Comparison of ENCODE assay signal across 9 cellular contexts in genomic region chr2:237723613-237724012, GRCh38.
A peak's percentile ranks its signal among the peaks of the same experiment; 100 is the strongest.
DNase-seq lines count a peak whose midpoint lies in the region; ATAC-seq and TF ChIP-seq lines count a peak whose summit lies in the region.
"Had no signal": no experiment of that assay in that cellular context is flagged by ENCODE, and none has a peak within 500 bp of the region (broad histone marks: within the 10 kb centered on the region; RNA-seq: fewer than 3 reads in every experiment).

No MANE protein-coding gene starts in this region.

- peaks cover 68% of the 10 kb centered on the region for H3K36me3 ChIP-seq in BLaER1
- peaks cover 0 to 15% (median 0%) of the 10 kb centered on the region in 3 experiments for H3K36me3 ChIP-seq in naive thymus-derived CD4-positive, alpha-beta T cell (ENCODE audit: control insufficient read depth in 2 of 3, insufficient read depth in 3 of 3, low read length in 3 of 3)

- H3K4me3 ChIP-seq in BLaER1 (no peak overlapping the region), cardiac fibroblast (replicated peaks in 1 of 2; ENCODE audit: low read depth in 2 of 2, low read length in 2 of 2) (no peak overlapping the region)
- no peak overlapping the region for H3K4me3 ChIP-seq in naive thymus-derived CD4-positive, alpha-beta T cell (ENCODE audit: low read length)

- peak; percentile 12 for TF ChIP-seq CTCF in cardiac fibroblast (IDR thresholded peaks at IDR 0.05; ENCODE audit: low read depth, low read length)

- CTCF ChIA-PET in naive thymus-derived CD4-positive, alpha-beta T cell (lab: Charles Lee), result interaction anchor here (1.3 kb wide), 1 partner anchor 50 kb away, joined by 4 read pairs; no protein-coding TSS in a partner anchor

- no peaks in the 10 kb centered on the region for H3K9me3 Mint-ChIP-seq in naive thymus-derived CD4-positive, alpha-beta T cell
- H3K9me3 Mint-ChIP-seq: activated T-cell treated with anti-CD3 and anti-CD28 coated beads, Interleukin-2, amount 50 U/mL, for 4 hours had no signal

- peaks cover 70% of the 10 kb centered on the region for H3K4me1 ChIP-seq in BLaER1
- H3K4me1 ChIP-seq in naive thymus-derived CD4-positive, alpha-beta T cell (ENCODE audit: control insufficient read depth in 2 of 2, insufficient read depth in 2 of 2, low read length in 2 of 2), result no peaks in the 10 kb centered on the region

- POLR2A ChIA-PET in naive thymus-derived CD4-positive, alpha-beta T cell (lab: Charles Lee), result no interaction called here

- no peak overlapping the region for H3K27ac ChIP-seq in BLaER1
- H3K27ac ChIP-seq in naive thymus-derived CD4-positive, alpha-beta T cell (ENCODE audit: low read depth, low read length), result no peak overlapping the region

- no peaks in the 10 kb centered on the region for H3K9me3 ChIP-seq in BLaER1
- H3K9me3 ChIP-seq in naive thymus-derived CD4-positive, alpha-beta T cell (ENCODE audit: control insufficient read depth in 2 of 3, low read length in 3 of 3), result no peaks in the 10 kb centered on the region

- intact Hi-C loops in naive thymus-derived CD4-positive, alpha-beta T cell (cut with micrococcal nuclease), result no loop called here

- H3K27me3 ChIP-seq in BLaER1, result no peaks in the 10 kb centered on the region
- H3K27me3 ChIP-seq in naive thymus-derived CD4-positive, alpha-beta T cell (ENCODE audit: control insufficient read depth in 2 of 2, insufficient read depth in 2 of 2, low read length in 2 of 2), result no peaks in the 10 kb centered on the region

- no peak overlapping the region for H3K9ac ChIP-seq in BLaER1

- H3K27ac Mint-ChIP-seq in naive thymus-derived CD4-positive, alpha-beta T cell, result peak overlapping the region in 7 of 9 donors; percentile 9 to 67 (median 49)

- peak overlapping the region; percentile 57 for H3K4me2 ChIP-seq in BLaER1

- no peaks in the 10 kb centered on the region for H3K27me3 Mint-ChIP-seq in naive thymus-derived CD4-positive, alpha-beta T cell

- H3K36me3 Mint-ChIP-seq in naive thymus-derived CD4-positive, alpha-beta T cell, result peaks cover 0 to 21% (median 4%) of the 10 kb centered on the region in 5 donors

- H4K20me1 ChIP-seq in BLaER1, result peaks cover 100% of the 10 kb centered on the region

- peaks cover 36 to 84% (median 69%) of the 10 kb centered on the region in 7 donors for H3K4me1 Mint-ChIP-seq in naive thymus-derived CD4-positive, alpha-beta T cell

- ATAC-seq in GM19463 (IDR thresholded peaks at IDR 0.05; ENCODE audit: unreplicated experiment) (peak; percentile 83), HG02870 (IDR thresholded peaks at IDR 0.05; ENCODE audit: unreplicated experiment) (no peak)
- ATAC-seq in naive thymus-derived CD4-positive, alpha-beta T cell, result peak; percentile 30

- H3K4me3 Mint-ChIP-seq in naive thymus-derived CD4-positive, alpha-beta T cell, result peak overlapping the region in 1 of 10 donors; percentile 10
- H3K4me3 Mint-ChIP-seq: activated T-cell treated with anti-CD3 and anti-CD28 coated beads, Interleukin-2, amount 50 U/mL, for 4 hours had no signal

- DNase-seq in NCI-H2171 (lab: John Stamatoyannopoulos, UW) (peak; percentile 76), cardiac fibroblast (ENCODE audit: low read depth in 2 of 2) (peak in 1 of 2 donors; percentile 67), OCI-M2 (lab: John Stamatoyannopoulos, UW; ENCODE audit: unreplicated experiment) (no peak)
- DNase-seq in naive thymus-derived CD4-positive, alpha-beta T cell, result peak in 1 of 9 donors; percentile 10
- DNase-seq in activated CD4-positive, alpha-beta T cell treated with anti-CD3 and anti-CD28 coated beads, Interleukin-2, amount 50 U/mL, for 1 hour, result no peak
- DNase-seq: activated T-cell treated with anti-CD3 and anti-CD28 coated beads, Interleukin-2, amount 50 U/mL, for 4 hours had no signal
